Comparison of ENCODE assay signal across 1 cellular context in the genomic region with DNA sequence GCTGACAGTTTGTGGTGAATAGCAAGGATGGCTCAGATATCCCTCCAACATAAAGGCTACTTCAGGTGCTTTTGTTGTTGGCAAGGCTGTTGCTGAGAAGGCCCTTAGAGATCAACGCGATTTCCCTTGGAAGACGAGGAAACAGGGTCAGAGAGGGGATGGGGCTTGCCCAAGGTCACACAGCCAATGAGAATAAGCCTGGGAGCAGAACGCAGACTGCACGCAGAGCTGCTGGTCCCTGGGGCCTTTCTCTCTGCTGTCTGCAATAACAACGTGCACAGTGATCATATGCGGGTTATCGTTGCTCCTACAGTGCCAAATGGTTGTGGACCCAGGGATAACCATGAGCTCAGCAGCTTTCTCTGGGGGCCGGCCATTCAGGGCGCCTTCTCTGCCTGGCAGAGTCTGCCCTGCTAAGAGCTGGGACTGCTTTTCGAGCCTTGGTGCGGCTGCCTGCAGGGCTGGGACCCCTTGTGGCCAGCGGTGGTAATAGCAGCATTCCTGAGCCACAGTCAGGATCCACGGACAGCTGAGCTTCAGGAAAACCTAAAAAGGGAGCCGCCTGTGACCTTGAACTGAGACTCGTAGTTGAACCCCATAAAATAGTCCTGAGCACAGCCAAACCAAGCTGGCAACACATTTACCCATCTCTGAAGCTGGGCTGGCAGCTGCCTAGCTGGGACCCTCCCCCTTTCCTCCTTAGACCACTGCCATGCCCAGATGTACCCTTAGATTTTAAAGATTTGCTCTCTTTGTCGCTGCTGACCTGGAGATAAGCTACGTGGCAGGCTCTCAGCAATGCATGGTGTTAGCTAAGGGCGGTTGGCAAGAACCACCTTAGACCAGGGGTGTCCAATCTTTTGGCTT.
TF ChIP-seq lines count a peak whose summit lies in the region.

No MANE protein-coding gene starts in this region.

TF ChIP-seq in K562, 482 proteins besides CTCF, POLR2A, EP300 and RAD21 (continued from another document):
- TF ChIP-seq, protein P1, sequence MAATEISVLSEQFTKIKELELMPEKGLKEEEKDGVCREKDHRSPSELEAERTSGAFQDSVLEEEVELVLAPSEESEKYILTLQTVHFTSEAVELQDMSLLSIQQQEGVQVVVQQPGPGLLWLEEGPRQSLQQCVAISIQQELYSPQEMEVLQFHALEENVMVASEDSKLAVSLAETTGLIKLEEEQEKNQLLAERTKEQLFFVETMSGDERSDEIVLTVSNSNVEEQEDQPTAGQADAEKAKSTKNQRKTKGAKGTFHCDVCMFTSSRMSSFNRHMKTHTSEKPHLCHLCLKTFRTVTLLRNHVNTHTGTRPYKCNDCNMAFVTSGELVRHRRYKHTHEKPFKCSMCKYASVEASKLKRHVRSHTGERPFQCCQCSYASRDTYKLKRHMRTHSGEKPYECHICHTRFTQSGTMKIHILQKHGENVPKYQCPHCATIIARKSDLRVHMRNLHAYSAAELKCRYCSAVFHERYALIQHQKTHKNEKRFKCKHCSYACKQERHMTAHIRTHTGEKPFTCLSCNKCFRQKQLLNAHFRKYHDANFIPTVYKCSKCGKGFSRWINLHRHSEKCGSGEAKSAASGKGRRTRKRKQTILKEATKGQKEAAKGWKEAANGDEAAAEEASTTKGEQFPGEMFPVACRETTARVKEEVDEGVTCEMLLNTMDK (IDR thresholded peaks at IDR 0.05; ENCODE audit: borderline replicate concordance, insufficient read depth, low read depth, low read length, poor library complexity, severe bottlenecking), result peak; percentile 39
- TF ChIP-seq TEAD2 (tag; IDR thresholded peaks at IDR 0.05) (peak; percentile 60; the same call in 1 of the 2 replicates), SMC3 (conservative IDR thresholded peaks at IDR 0.05; ENCODE audit: insufficient read depth, low read depth, low read length) (peak; percentile 69), TEAD4 (IDR thresholded peaks at IDR 0.05; ENCODE audit: low read length) (peak; percentile 71), TEAD4 (CRISPR knock-in tag; IDR thresholded peaks at IDR 0.05; ENCODE audit: borderline replicate concordance) (no peak), E2F3 (CRISPR knock-in tag; IDR thresholded peaks at IDR 0.05) (no peak), SNRNP70 (optimal IDR thresholded peaks at IDR 0.05; ENCODE audit: low read depth, low read length) (no peak), KLF16 (IDR thresholded peaks at IDR 0.05) (0 out of 2 replicates have a peak, but pooled peaks have one; percentile 13), CREM (IDR thresholded peaks at IDR 0.05; ENCODE audit: low read depth) (0 out of 2 replicates have a peak, but pooled peaks have one; percentile 7)
TF ChIP-seq in K562: peak in this region for 9.
